ENCODE assay signal across 9 cellular contexts in the genomic region with DNA sequence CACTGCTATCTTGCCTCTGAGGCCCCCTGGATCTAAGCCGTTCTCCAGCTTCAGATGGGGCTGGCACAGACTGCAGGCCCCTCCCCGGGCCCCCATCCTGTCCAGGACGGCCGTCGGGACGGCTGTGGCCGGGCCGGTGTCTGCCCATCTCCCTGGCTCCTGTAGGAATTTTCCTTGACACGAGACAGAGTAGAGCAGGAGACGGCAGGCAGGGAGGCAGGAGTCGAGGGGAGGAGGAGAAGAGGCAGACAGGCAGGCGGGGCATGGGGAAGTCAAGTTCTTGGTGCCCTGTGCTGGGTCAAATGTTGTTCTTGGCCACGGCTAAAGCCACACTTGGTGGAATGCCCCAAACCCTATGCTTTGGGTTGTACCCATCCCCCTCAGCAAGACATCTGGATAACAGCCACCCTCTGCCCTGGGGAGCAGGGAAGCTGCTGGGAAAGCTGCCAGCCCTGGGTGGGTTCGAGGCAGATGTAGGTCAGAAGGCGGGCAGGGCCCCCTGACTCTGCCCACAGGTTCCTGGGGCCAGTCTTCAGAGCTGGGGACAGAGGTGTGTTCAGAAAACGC. TPM values are rescaled to one million over a fixed set of nuclear protein-coding genes. Genes with fewer than 3 reads are reported as not detected.
A peak's percentile ranks its signal among the peaks of the same experiment; 100 is the strongest.
DNase-seq lines count a peak whose midpoint lies in the region; ATAC-seq, FAIRE-seq and TF ChIP-seq lines count a peak whose summit lies in the region.
"Had no signal": no experiment of that assay in that cellular context is flagged by ENCODE, and none has a peak within 500 bp of the region (broad histone marks: within the 10 kb centered on the region; RNA-seq: fewer than 3 reads in every experiment).

No MANE protein-coding gene starts in this region.

- H3K4me3 ChIP-seq in colonic mucosa (no peak overlapping the region), right lobe of liver (no peak overlapping the region), tibial nerve (peak overlapping the region in 1 of 4 donors; percentile 78), left lung (no peak overlapping the region)
- H3K4me3 ChIP-seq: body of pancreas had no signal

- WGBS in right lobe of liver (ENCODE audit: insufficient coverage, low coverage, low lambda C conversion rate, missing lambda C conversion rate) = 18% methylated on average over 10 of the region's 16 CpGs
- 18 to 22% methylated on average over 15 to 16 of the region's 16 CpGs for WGBS in tibial nerve, 2 donors

- no peak for TF ChIP-seq EP300 in tibial nerve (IDR thresholded peaks at IDR 0.05)

- H3K27ac ChIP-seq in colonic mucosa = no peak overlapping the region
- peak overlapping the region; percentile 8 to 60 (median 49) for H3K27ac ChIP-seq in right lobe of liver
- peak overlapping the region in 3 of 4 donors; percentile 15 to 86 (median 22) for H3K27ac ChIP-seq in tibial nerve
- H3K27ac ChIP-seq in left lung = no peak overlapping the region

- peaks cover 27% of the 10 kb centered on the region for H3K4me1 ChIP-seq in colonic mucosa
- peaks cover 0 to 6% (median 1%) of the 10 kb centered on the region in 4 donors for H3K4me1 ChIP-seq in right lobe of liver
- peaks cover 0 to 83% (median 41%) of the 10 kb centered on the region in 4 donors for H3K4me1 ChIP-seq in tibial nerve
- peaks cover 26 to 49% of the 10 kb centered on the region in 2 donors for H3K4me1 ChIP-seq in left lung

- peak; percentile 36 for DNase-seq in NCI-H226
- DNase-seq in colonic mucosa = no peak
- DNase-seq in right lobe of liver = peak in 2 of 3 donors; percentile 25 to 47
- DNase-seq in tibial nerve (ENCODE audit: low spot score in 2 of 2) = peak in 1 of 2 donors; percentile 13
- no peak for DNase-seq in D721Med (ENCODE audit: insufficient read length, low spot score)
- no peak for DNase-seq in left lung
- DNase-seq: activated CD4-positive, alpha-beta T cell treated with anti-CD3 and anti-CD28 coated beads, Interleukin-2, amount 50 U/mL, for 48 hours had no signal

- H3K9me3 ChIP-seq in colonic mucosa = no peaks in the 10 kb centered on the region
- no peaks in the 10 kb centered on the region for H3K9me3 ChIP-seq in right lobe of liver
- H3K9me3 ChIP-seq in tibial nerve = no peaks in the 10 kb centered on the region
- no peaks in the 10 kb centered on the region for H3K9me3 ChIP-seq in left lung
- H3K9me3 ChIP-seq: body of pancreas had no signal

- H3K27me3 ChIP-seq in colonic mucosa (no peaks in the 10 kb centered on the region), right lobe of liver (no peaks in the 10 kb centered on the region), tibial nerve (peaks cover 0 to 5% of the 10 kb centered on the region in 2 donors), left lung (peaks cover 0 to 74% of the 10 kb centered on the region in 2 donors)

- H3K36me3 ChIP-seq in colonic mucosa (no peaks in the 10 kb centered on the region), right lobe of liver (no peaks in the 10 kb centered on the region), tibial nerve (no peaks in the 10 kb centered on the region), left lung (no peaks in the 10 kb centered on the region)

- ATAC-seq in right lobe of liver (peak; percentile 4 to 37 (median 25)), left lung (no peak), GM21576 (IDR thresholded peaks at IDR 0.05; ENCODE audit: unreplicated experiment) (no peak)
- ATAC-seq: body of pancreas had no signal

- H3K9ac ChIP-seq in colonic mucosa (ENCODE audit: low read depth in 2 of 2, low read length in 2 of 2) = peak overlapping the region; percentile 8 to 73

- no peak for TF ChIP-seq POLR2A in right lobe of liver (IDR thresholded peaks at IDR 0.05)
- no peak for TF ChIP-seq POLR2A in tibial nerve (IDR thresholded peaks at IDR 0.05)

- TF ChIP-seq CTCF in colonic mucosa (IDR thresholded peaks at IDR 0.05) = no peak
- no peak for TF ChIP-seq CTCF in right lobe of liver (IDR thresholded peaks at IDR 0.05)
- no peak for TF ChIP-seq CTCF in tibial nerve (IDR thresholded peaks at IDR 0.05)
- TF ChIP-seq CTCF in D721Med (IDR thresholded peaks at IDR 0.05; ENCODE audit: insufficient read depth, missing control alignments) = no peak
- TF ChIP-seq CTCF in left lung (IDR thresholded peaks at IDR 0.05) = no peak

- FAIRE-seq in D721Med (lab: Jason Lieb, UNC) = no peak

- intact Hi-C loops in colonic mucosa (cut with DNase I) (no loop called here), right lobe of liver (cut with DNase I) (no loop called here), left lung (cut with DNase I) (no loop called here)

RNA-seq across cellular contexts. Expression of a gene that starts 4.0 kb away (rescaled TPM):
- total RNA-seq in colonic mucosa (10 to 100 TPM; 10.4 to 12.1 TPM), right lobe of liver (10 to 100 TPM in 5 of 6 experiments, 1 to 10 TPM in 1; 9.8 to 40.2 (median 26.2) TPM), tibial nerve (100 to 1,000 TPM in 1 of 4 donors, 10 to 100 TPM in 3; 67.1 to 147 (median 90.0) TPM), left lung (10 to 100 TPM; 14.9 to 31.4 TPM)

RNA-seq across cellular contexts. Expression of a gene that starts 18.4 kb away (rescaled TPM):
- total RNA-seq in colonic mucosa = 100 to 1,000 TPM; 247 to 390 TPM
- total RNA-seq in right lobe of liver = 10 to 100 TPM; 15.6 to 26.3 (median 18.7) TPM
- 10 to 100 TPM; 21.0 to 27.3 (median 25.5) TPM for total RNA-seq in tibial nerve
- total RNA-seq in left lung = 10 to 100 TPM; 57.2 to 69.0 TPM

RNA-seq across cellular contexts. Expression of a gene that starts 46.6 kb away (rescaled TPM):
- total RNA-seq in colonic mucosa (100 to 1,000 TPM in 1 of 2 donors, 10 to 100 TPM in 1; 53.4 to 111 TPM), right lobe of liver (10 to 100 TPM in 5 of 6 experiments, 1 to 10 TPM in 1; 7.4 to 63.7 (median 39.1) TPM), tibial nerve (10 to 100 TPM; 29.9 to 64.8 (median 57.1) TPM), left lung (10 to 100 TPM; 46.9 to 50.2 TPM)

RNA-seq across cellular contexts. Expression of a gene that starts 48.3 kb away (rescaled TPM):
- total RNA-seq in colonic mucosa (100 to 1,000 TPM; 635 to 674 TPM), right lobe of liver (100 to 1,000 TPM in 4 of 6 experiments, 10 to 100 TPM in 2; 82.8 to 257 (median 121) TPM), tibial nerve (100 to 1,000 TPM; 191 to 392 (median 296) TPM), left lung (100 to 1,000 TPM; 379 to 688 TPM)

Comparison
In these comparisons a context has a peak if more than half of its experiments do, and no peak if none do; other contexts are left out.
1. DNase-seq: peak in NCI-H226 (single experiment) and right lobe of liver (2 of 3); none in colonic mucosa (single experiment), D721Med (single experiment) and left lung (0 of 2).
2. H3K27ac ChIP-seq: peak in right lobe of liver (3 of 3) and tibial nerve (3 of 4); none in colonic mucosa (single experiment) and left lung (0 of 2).
3. ATAC-seq: peak in right lobe of liver (4 of 4); none in left lung (single experiment) and GM21576 (single experiment).